Comparison of ENCODE assay signal across 1 cellular context in the genomic region with DNA sequence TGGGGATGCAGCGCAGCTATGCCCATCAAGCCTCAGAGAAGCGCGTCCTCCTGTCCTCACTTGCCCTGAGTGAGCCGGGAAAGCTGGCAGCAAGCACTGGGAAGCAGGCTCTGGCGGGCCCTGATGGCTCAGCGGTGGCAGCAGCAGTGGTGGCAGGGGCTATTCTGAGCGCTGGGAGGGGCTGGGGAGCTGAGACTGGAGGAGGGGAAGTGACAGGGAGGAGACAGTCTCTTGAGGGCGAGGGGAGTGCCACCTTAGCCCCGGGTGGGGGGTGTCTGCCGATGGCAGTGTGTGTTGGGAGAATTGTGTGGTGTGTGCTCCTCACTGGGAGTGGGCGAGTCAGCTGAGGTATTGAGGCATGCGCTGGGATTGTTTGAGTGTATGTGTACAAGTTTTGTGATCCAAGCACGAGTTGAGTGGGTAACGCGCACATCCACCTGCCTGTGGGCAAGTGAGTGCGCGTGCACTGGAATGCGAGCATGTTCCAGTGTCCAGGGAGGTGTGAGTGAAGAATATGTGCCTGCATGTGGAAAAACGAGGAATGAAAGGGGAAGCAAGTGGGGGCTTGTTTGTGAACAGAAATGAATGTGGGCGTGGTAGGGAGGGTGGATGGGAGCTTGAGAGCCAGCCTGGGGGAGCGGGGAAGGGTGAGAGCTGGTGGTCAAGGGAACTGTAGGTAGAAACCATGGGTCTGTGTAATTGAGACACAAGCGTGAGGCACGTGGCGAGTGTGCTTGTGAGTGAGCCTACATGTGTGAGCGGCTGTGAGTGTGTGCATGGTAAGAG.
TF ChIP-seq lines count a peak whose summit lies in the region.

No MANE protein-coding gene starts in this region.

TF ChIP-seq in GM12878, 131 proteins besides CTCF, POLR2A, EP300 and RAD21:
- TF ChIP-seq, protein P1, sequence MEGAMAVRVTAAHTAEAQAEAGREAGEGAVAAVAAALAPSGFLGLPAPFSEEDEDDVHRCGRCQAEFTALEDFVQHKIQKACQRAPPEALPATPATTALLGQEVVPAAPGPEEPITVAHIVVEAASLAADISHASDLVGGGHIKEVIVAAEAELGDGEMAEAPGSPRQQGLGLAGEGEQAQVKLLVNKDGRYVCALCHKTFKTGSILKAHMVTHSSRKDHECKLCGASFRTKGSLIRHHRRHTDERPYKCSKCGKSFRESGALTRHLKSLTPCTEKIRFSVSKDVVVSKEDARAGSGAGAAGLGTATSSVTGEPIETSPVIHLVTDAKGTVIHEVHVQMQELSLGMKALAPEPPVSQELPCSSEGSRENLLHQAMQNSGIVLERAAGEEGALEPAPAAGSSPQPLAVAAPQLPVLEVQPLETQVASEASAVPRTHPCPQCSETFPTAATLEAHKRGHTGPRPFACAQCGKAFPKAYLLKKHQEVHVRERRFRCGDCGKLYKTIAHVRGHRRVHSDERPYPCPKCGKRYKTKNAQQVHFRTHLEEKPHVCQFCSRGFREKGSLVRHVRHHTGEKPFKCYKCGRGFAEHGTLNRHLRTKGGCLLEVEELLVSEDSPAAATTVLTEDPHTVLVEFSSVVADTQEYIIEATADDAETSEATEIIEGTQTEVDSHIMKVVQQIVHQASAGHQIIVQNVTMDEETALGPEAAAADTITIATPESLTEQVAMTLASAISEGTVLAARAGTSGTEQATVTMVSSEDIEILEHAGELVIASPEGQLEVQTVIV (IDR thresholded peaks at IDR 0.05; ENCODE audit: borderline replicate concordance, partially characterized antibody), result no peak
- no peak for TF ChIP-seq NR2C2 (IDR thresholded peaks at IDR 0.05; ENCODE audit: borderline replicate concordance, control insufficient read depth, insufficient read length, low read depth)
- TF ChIP-seq, protein P2, sequence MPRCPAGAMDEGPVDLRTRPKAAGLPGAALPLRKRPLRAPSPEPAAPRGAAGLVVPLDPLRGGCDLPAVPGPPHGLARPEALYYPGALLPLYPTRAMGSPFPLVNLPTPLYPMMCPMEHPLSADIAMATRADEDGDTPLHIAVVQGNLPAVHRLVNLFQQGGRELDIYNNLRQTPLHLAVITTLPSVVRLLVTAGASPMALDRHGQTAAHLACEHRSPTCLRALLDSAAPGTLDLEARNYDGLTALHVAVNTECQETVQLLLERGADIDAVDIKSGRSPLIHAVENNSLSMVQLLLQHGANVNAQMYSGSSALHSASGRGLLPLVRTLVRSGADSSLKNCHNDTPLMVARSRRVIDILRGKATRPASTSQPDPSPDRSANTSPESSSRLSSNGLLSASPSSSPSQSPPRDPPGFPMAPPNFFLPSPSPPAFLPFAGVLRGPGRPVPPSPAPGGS (IDR thresholded peaks at IDR 0.05; ENCODE audit: borderline replicate concordance, insufficient read depth, low read depth, low read length, poor library complexity, severe bottlenecking), result peak; percentile 20
- TF ChIP-seq LARP7 (IDR thresholded peaks at IDR 0.05), result no peak
- TF ChIP-seq, protein P3, sequence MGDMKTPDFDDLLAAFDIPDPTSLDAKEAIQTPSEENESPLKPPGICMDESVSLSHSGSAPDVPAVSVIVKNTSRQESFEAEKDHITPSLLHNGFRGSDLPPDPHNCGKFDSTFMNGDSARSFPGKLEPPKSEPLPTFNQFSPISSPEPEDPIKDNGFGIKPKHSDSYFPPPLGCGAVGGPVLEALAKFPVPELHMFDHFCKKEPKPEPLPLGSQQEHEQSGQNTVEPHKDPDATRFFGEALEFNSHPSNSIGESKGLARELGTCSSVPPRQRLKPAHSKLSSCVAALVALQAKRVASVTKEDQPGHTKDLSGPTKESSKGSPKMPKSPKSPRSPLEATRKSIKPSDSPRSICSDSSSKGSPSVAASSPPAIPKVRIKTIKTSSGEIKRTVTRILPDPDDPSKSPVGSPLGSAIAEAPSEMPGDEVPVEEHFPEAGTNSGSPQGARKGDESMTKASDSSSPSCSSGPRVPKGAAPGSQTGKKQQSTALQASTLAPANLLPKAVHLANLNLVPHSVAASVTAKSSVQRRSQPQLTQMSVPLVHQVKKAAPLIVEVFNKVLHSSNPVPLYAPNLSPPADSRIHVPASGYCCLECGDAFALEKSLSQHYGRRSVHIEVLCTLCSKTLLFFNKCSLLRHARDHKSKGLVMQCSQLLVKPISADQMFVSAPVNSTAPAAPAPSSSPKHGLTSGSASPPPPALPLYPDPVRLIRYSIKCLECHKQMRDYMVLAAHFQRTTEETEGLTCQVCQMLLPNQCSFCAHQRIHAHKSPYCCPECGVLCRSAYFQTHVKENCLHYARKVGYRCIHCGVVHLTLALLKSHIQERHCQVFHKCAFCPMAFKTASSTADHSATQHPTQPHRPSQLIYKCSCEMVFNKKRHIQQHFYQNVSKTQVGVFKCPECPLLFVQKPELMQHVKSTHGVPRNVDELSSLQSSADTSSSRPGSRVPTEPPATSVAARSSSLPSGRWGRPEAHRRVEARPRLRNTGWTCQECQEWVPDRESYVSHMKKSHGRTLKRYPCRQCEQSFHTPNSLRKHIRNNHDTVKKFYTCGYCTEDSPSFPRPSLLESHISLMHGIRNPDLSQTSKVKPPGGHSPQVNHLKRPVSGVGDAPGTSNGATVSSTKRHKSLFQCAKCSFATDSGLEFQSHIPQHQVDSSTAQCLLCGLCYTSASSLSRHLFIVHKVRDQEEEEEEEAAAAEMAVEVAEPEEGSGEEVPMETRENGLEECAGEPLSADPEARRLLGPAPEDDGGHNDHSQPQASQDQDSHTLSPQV (IDR thresholded peaks at IDR 0.05), result no peak
- TF ChIP-seq MYC (IDR thresholded peaks at IDR 0.05; ENCODE audit: insufficient read depth, insufficient read length, insufficient replicate concordance, low read length, severe bottlenecking), result no peak
